8 cellular contexts compared by ENCODE assay signal in the genomic region with DNA sequence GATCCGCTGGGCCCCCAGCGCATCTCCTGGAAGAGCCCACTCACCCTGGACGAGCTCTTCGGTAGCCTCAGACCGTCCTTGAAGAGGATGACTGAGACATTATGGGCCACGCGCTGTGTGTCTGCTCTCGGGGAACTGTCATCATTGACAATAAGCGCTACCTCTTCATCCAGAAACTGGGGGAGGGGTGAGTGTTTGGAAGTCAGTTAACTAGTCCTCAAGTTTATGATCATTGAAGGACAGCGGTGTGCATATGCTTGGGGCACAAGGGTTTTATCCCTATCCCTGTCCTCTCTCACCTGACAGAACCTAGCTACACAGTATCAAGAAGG. TPM values are rescaled to one million over a fixed set of nuclear protein-coding genes. Genes with fewer than 3 reads are reported as not detected.
DNase-seq lines count a peak whose midpoint lies in the region; ATAC-seq and TF ChIP-seq lines count a peak whose summit lies in the region.

No MANE protein-coding gene starts in this region.

- DNase-seq in fibroblast of villous mesenchyme (ENCODE audit: low read depth) = no peak
- no peak for DNase-seq in sigmoid colon
- DNase-seq in NCI-H1436 treated with DMSO at 0.1 percent for 48 hours (lab: John Stamatoyannopoulos, UW) = no peak
- DNase-seq in effector CD4-positive, alpha-beta T cell = no peak
- no peak for DNase-seq in amniotic stem cell (lab: John Stamatoyannopoulos, UW)
- no peak for DNase-seq in DMS79 (lab: John Stamatoyannopoulos, UW)

- peak overlapping the region; percentile 99 for H3K27ac Mint-ChIP-seq in T-helper 1 cell treated with Interleukin-12 subunit alpha and Interleukin-12 subunit beta and Interleukin-4 antibody, amounts not matched to agents 30 μg/mL and 1 μg/mL, for 36 hours

- H3K36me3 ChIP-seq in sigmoid colon = peaks cover 0 to 32% (median 8%) of the 10 kb centered on the region in 4 donors

- H3K27ac ChIP-seq in sigmoid colon = peak overlapping the region; percentile 87 to 97 (median 92)

- H3K4me1 Mint-ChIP-seq in T-helper 1 cell treated with Interleukin-12 subunit alpha and Interleukin-12 subunit beta and Interleukin-4 antibody, amounts not matched to agents 30 μg/mL and 1 μg/mL, for 36 hours (ENCODE audit: low read depth) = peaks cover 64% of the 10 kb centered on the region

- peak overlapping the region; percentile 85 for H3K4me3 ChIP-seq in fibroblast of villous mesenchyme (ENCODE audit: low read depth, low read length)
- peak overlapping the region; percentile 62 to 89 (median 74) for H3K4me3 ChIP-seq in sigmoid colon

- TF ChIP-seq POLR2A in sigmoid colon (IDR thresholded peaks at IDR 0.05) = no peak

- H3K27me3 ChIP-seq in sigmoid colon = no peaks in the 10 kb centered on the region

- no peaks in the 10 kb centered on the region for H3K9me3 ChIP-seq in sigmoid colon

- H3K4me3 Mint-ChIP-seq in T-helper 1 cell treated with Interleukin-12 subunit alpha and Interleukin-12 subunit beta and Interleukin-4 antibody, amounts not matched to agents 30 μg/mL and 1 μg/mL, for 36 hours = peak overlapping the region; percentile 98

- no peaks in the 10 kb centered on the region for H3K27me3 Mint-ChIP-seq in T-helper 1 cell treated with Interleukin-12 subunit alpha and Interleukin-12 subunit beta and Interleukin-4 antibody, amounts not matched to agents 30 μg/mL and 1 μg/mL, for 36 hours (ENCODE audit: low read depth)

- intact Hi-C loops in sigmoid colon (cut with DNase I) = loop anchor here (2.0 kb wide), 1 partner anchor 15 kb away; no protein-coding TSS in a partner anchor

- peaks cover 0 to 51% (median 49%) of the 10 kb centered on the region in 4 donors for H3K4me1 ChIP-seq in sigmoid colon

- H3K9me3 Mint-ChIP-seq in T-helper 1 cell treated with Interleukin-12 subunit alpha and Interleukin-12 subunit beta and Interleukin-4 antibody, amounts not matched to agents 30 μg/mL and 1 μg/mL, for 36 hours = no peaks in the 10 kb centered on the region

- WGBS in sigmoid colon, 2 donors = 5 to 14% methylated on average over 10 of the region's 10 CpGs

- TF ChIP-seq EP300 in sigmoid colon (IDR thresholded peaks at IDR 0.05) = no peak

- H3K36me3 Mint-ChIP-seq in T-helper 1 cell treated with Interleukin-12 subunit alpha and Interleukin-12 subunit beta and Interleukin-4 antibody, amounts not matched to agents 30 μg/mL and 1 μg/mL, for 36 hours (ENCODE audit: low read depth) = peaks cover 39% of the 10 kb centered on the region

- TF ChIP-seq CTCF in fibroblast of villous mesenchyme (IDR thresholded peaks at IDR 0.05; ENCODE audit: insufficient read depth, low read depth, low read length) (no peak), sigmoid colon (IDR thresholded peaks at IDR 0.05) (no peak)

- peak; percentile 1 for ATAC-seq in GM19328 (IDR thresholded peaks at IDR 0.05; ENCODE audit: unreplicated experiment)

RNA-seq across cellular contexts. Expression of a gene that starts 0.6 kb away (rescaled TPM):
- total RNA-seq in fibroblast of villous mesenchyme (22.9 and 23.2 TPM in 2 replicates), sigmoid colon (10 to 100 TPM; 12.2 to 19.9 (median 18.2) TPM)
- polyA plus RNA-seq in sigmoid colon = 10 to 100 TPM; 45.3 to 61.7 (median 57.1) TPM

RNA-seq across cellular contexts. Expression of a gene that starts 0.6 kb away (rescaled TPM):
- 11.0 and 15.5 TPM in 2 replicates for total RNA-seq in fibroblast of villous mesenchyme
- total RNA-seq in sigmoid colon = 10 to 100 TPM in 1 of 4 donors, 1 to 10 TPM in 3; 6.9 to 26.0 (median 8.2) TPM
- 1 to 10 TPM; 2.1 to 4.3 (median 3.6) TPM for polyA plus RNA-seq in sigmoid colon

RNA-seq across cellular contexts. Expression of a gene that starts 7.2 kb away (rescaled TPM):
- total RNA-seq in fibroblast of villous mesenchyme (not detected in 2 replicates), sigmoid colon (not detected)
- not detected for polyA plus RNA-seq in sigmoid colon

RNA-seq across cellular contexts. Expression of a gene that starts 7.9 kb away (rescaled TPM):
- total RNA-seq in fibroblast of villous mesenchyme = 6.1 and 27.6 TPM in 2 replicates
- total RNA-seq in sigmoid colon = 100 to 1,000 TPM in 1 of 4 donors, 10 to 100 TPM in 3; 47.1 to 109 (median 55.0) TPM
- polyA plus RNA-seq in sigmoid colon = 10 to 100 TPM; 74.4 to 95.4 (median 76.9) TPM

RNA-seq across cellular contexts. Expression of a gene that starts 16.3 kb away (rescaled TPM):
- total RNA-seq in fibroblast of villous mesenchyme (22.0 and 22.9 TPM in 2 replicates), sigmoid colon (10 to 100 TPM; 28.1 to 52.6 (median 41.1) TPM)
- 10 to 100 TPM in 1 of 3 donors, 1 to 10 TPM in 2; 9.0 to 36.9 (median 9.7) TPM for polyA plus RNA-seq in sigmoid colon
